In the genomic region with DNA sequence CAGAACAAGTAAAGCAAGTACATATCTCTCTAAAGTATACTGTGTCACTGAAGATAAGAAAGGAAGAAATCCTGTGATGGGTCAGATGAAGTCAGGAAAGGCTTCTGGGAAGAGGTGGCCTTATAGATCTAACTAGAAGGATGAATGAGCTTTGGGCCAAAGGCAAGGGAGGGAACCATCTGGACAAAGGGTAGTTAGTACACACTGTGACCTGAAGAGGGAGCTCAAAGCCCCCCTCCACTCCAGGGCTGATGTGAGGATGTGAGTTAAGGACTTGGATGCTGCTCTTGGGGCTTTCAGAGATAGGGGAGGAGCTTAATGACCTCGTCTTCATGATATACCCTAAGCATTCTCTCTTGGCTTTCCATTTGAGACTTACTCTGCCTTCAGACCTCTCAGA, we compare ENCODE assay signal across 8 cellular contexts.
DNase-seq lines count a peak whose midpoint lies in the region; ATAC-seq, FAIRE-seq and TF ChIP-seq lines count a peak whose summit lies in the region.

No MANE protein-coding gene starts in this region.

- H3K36me3 ChIP-seq in kidney (ENCODE audit: control insufficient read depth in 1 of 2, insufficient read depth in 2 of 2, low read length in 2 of 2) = no peaks in the 10 kb centered on the region

- no peaks in the 10 kb centered on the region for H3K9me3 ChIP-seq in kidney (ENCODE audit: control insufficient read depth in 1 of 2, low read length in 2 of 2)

- no peak overlapping the region for H3K27ac Mint-ChIP-seq in activated naive CD8-positive, alpha-beta T cell treated with anti-CD3 and anti-CD28 coated beads, Interleukin-2, amount 50 U/mL, for 24 hours

- H3K4me1 Mint-ChIP-seq in activated naive CD8-positive, alpha-beta T cell treated with anti-CD3 and anti-CD28 coated beads, Interleukin-2, amount 50 U/mL, for 24 hours = peaks cover 33% of the 10 kb centered on the region

- H3K27me3 Mint-ChIP-seq in activated naive CD8-positive, alpha-beta T cell treated with anti-CD3 and anti-CD28 coated beads, Interleukin-2, amount 50 U/mL, for 24 hours = no peaks in the 10 kb centered on the region

- peak; percentile 75 for DNase-seq in D341Med (ENCODE audit: low spot score)
- DNase-seq in NCI-H460 (ENCODE audit: extremely low read depth, low read depth) = peak; percentile 50
- peak; percentile 17 for DNase-seq in activated naive CD8-positive, alpha-beta T cell treated with anti-CD3 and anti-CD28 coated beads, Interleukin-2, amount 50 U/mL, for 24 hours
- DNase-seq in kidney = no peak
- no peak for DNase-seq in NCI-H774 (lab: John Stamatoyannopoulos, UW)

- no peak overlapping the region for H3K9ac ChIP-seq in kidney (ENCODE audit: low read length in 2 of 2)

- TF ChIP-seq CTCF in kidney (IDR thresholded peaks at IDR 0.05; ENCODE audit: borderline replicate concordance, extremely low read depth, insufficient read depth) = peak; percentile 41

- no peak overlapping the region for H3K4me3 Mint-ChIP-seq in activated naive CD8-positive, alpha-beta T cell treated with anti-CD3 and anti-CD28 coated beads, Interleukin-2, amount 50 U/mL, for 24 hours

- ATAC-seq in GM21619 (IDR thresholded peaks at IDR 0.05; ENCODE audit: unreplicated experiment) (peak; percentile 56), HG03442 (IDR thresholded peaks at IDR 0.05; ENCODE audit: unreplicated experiment) (no peak), HG02884 (IDR thresholded peaks at IDR 0.05; ENCODE audit: unreplicated experiment) (no peak)
- peak; percentile 72 for ATAC-seq in activated naive CD8-positive, alpha-beta T cell treated with anti-CD3 and anti-CD28 coated beads, Interleukin-2, amount 50 U/mL, for 24 hours

- no peak for FAIRE-seq in kidney (lab: Jason Lieb, UNC)

- H3K4me1 ChIP-seq in kidney (ENCODE audit: control insufficient read depth in 1 of 2, insufficient read depth in 1 of 2, low read depth in 1 of 2, low read length in 2 of 2) = no peaks in the 10 kb centered on the region

- H3K36me3 Mint-ChIP-seq in activated naive CD8-positive, alpha-beta T cell treated with anti-CD3 and anti-CD28 coated beads, Interleukin-2, amount 50 U/mL, for 24 hours (ENCODE audit: low read depth) = no peaks in the 10 kb centered on the region

- H3K4me3 ChIP-seq in kidney (ENCODE audit: low read length in 2 of 2) = no peak overlapping the region

- no peak overlapping the region for H3K27ac ChIP-seq in kidney (ENCODE audit: low read depth in 2 of 2, low read length in 2 of 2)

- no peaks in the 10 kb centered on the region for H3K9me3 Mint-ChIP-seq in activated naive CD8-positive, alpha-beta T cell treated with anti-CD3 and anti-CD28 coated beads, Interleukin-2, amount 50 U/mL, for 24 hours

- intact Hi-C loops in kidney (cut with DNase I) = no loop called here

Comparison
In these comparisons a context has a peak if more than half of its experiments do, and no peak if none do; other contexts are left out.
1. DNase-seq: peak in D341Med (single experiment), NCI-H460 (single experiment) and activated naive CD8-positive, alpha-beta T cell treated with anti-CD3 and anti-CD28 coated beads, Interleukin-2, amount 50 U/mL, for 24 hours (single experiment); none in kidney (single experiment) and NCI-H774 (single experiment).
2. ATAC-seq: peak in GM21619 (single experiment) and activated naive CD8-positive, alpha-beta T cell treated with anti-CD3 and anti-CD28 coated beads, Interleukin-2, amount 50 U/mL, for 24 hours (single experiment); none in HG03442 (single experiment) and HG02884 (single experiment).